In the genomic region with DNA sequence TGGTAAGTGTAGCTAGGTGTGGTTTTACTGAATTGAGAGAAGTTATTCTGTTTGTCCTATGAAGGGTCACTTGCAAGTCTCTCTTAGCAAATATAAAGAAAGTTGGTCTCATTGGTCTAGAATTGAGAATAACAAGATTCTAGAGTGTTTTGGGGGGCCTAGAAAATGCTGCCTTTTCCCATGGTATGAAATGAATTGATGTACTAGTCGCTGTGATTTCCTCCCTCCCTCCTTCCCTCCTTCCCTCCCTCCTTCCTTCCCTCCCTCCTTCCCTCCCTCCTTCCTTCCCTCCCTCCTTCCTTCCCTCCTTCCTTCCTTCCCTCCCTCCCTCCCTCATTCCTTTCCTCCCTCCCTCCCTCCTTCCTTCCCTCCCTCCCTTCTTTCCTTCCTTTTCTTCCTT, we compare ENCODE assay signal across 31 cellular contexts.
"Had no signal": no experiment of that assay in that cellular context is flagged by ENCODE, and none has a peak within 500 bp of the region (broad histone marks: within the 10 kb centered on the region; RNA-seq: fewer than 3 reads in every experiment).

No MANE protein-coding gene starts in this region.

- H3K4me3 ChIP-seq: gastrocnemius medialis, heart left ventricle had no signal

- H3K4me1 Mint-ChIP-seq: activated CD4-positive, alpha-beta memory T cell treated with anti-CD3 and anti-CD28 coated beads, Interleukin-2, amount 10 ng/mL, durations not matched to agents 7 days and 5 days; activated CD4-positive, alpha-beta T cell treated with anti-CD3 and anti-CD28 coated beads, Interleukin-2, amount 10 ng/mL, durations not matched to agents 7 days and 5 days; activated T-helper 17 cell treated with anti-CD3 and anti-CD28 coated beads, Interleukin-2, amount 50 U/mL, for 72 hours; central memory CD8-positive, alpha-beta T cell had no signal

- H3K9me3 Mint-ChIP-seq: activated CD4-positive, alpha-beta memory T cell treated with anti-CD3 and anti-CD28 coated beads, Interleukin-2, amount 10 ng/mL, durations not matched to agents 7 days and 5 days; activated CD4-positive, alpha-beta T cell treated with anti-CD3 and anti-CD28 coated beads, Interleukin-2, amount 10 ng/mL, durations not matched to agents 7 days and 5 days; activated T-cell treated with anti-CD3 and anti-CD28 coated beads, Interleukin-2, amount 50 U/mL, for 4 hours; activated T-helper 17 cell treated with anti-CD3 and anti-CD28 coated beads, Interleukin-2, amount 50 U/mL, for 72 hours; central memory CD8-positive, alpha-beta T cell; dendritic cell treated with granulocyte-macrophage colony-stimulating factor and Interleukin-4, amounts not matched to agents 40 ng/mL and 50 ng/mL, for 4 days had no signal

- FAIRE-seq: astrocyte, bronchial epithelial cell had no signal

- ATAC-seq: activated T-cell treated with anti-CD3 and anti-CD28 coated beads, Interleukin-2, amount 50 U/mL, for 4 hours; activated T-helper 17 cell treated with anti-CD3 and anti-CD28 coated beads, Interleukin-2, amount 50 U/mL, for 72 hours; esophagus mucosa; foreskin keratinocyte; gastrocnemius medialis; heart left ventricle; WTC11 had no signal

- H3K4me1 ChIP-seq: foreskin keratinocyte, gastrocnemius medialis had no signal

- H3K27ac ChIP-seq: brain microvascular endothelial cell, coronary artery, dorsolateral prefrontal cortex, foreskin keratinocyte, gastrocnemius medialis, heart left ventricle had no signal

- H3K36me3 ChIP-seq: brain microvascular endothelial cell, gastrocnemius medialis, heart left ventricle had no signal

- DNase-seq: activated CD4-positive, alpha-beta memory T cell treated with anti-CD3 and anti-CD28 coated beads, Interleukin-2, amount 10 ng/mL, durations not matched to agents 7 days and 5 days; activated CD4-positive, alpha-beta T cell treated with anti-CD3 and anti-CD28 coated beads for 1 hour; activated CD4-positive, alpha-beta T cell treated with anti-CD3 and anti-CD28 coated beads for 4 hours; activated CD4-positive, alpha-beta T cell treated with anti-CD3 and anti-CD28 coated beads, Interleukin-2, amount 10 ng/mL, durations not matched to agents 7 days and 5 days; activated CD4-positive, alpha-beta T cell treated with anti-CD3 and anti-CD28 coated beads, Interleukin-2, amount 50 U/mL, for 4 hours; activated CD8-positive, alpha-beta memory T cell treated with anti-CD3 and anti-CD28 coated beads, Interleukin-2, amount 50 U/mL, for 48 hours; activated effector memory CD4-positive, alpha-beta T cell treated with Interleukin-2 at 50 U/mL for 16 hours; activated gamma-delta T cell treated with Interleukin-2 at 50 U/mL for 16 hours; activated naive CD4-positive, alpha-beta T cell treated with anti-CD3 and anti-CD28 coated beads, Interleukin-2, amount 50 U/mL, for 16 hours; activated naive CD4-positive, alpha-beta T cell treated with Interleukin-2 at 50 U/mL for 16 hours; activated T-cell treated with anti-CD3 and anti-CD28 coated beads, Interleukin-2, amount 50 U/mL, for 4 hours; amniotic stem cell; anterior cingulate cortex; brain microvascular endothelial cell; dorsolateral prefrontal cortex; effector memory CD4-positive, alpha-beta T cell; endodermal cell; foreskin keratinocyte; gastrocnemius medialis; glutamatergic neuron; heart left ventricle; T-helper 2 cell had no signal

- H3K27me3 ChIP-seq: brain microvascular endothelial cell, gastrocnemius medialis had no signal

- H3K27ac Mint-ChIP-seq: activated CD4-positive, alpha-beta memory T cell treated with anti-CD3 and anti-CD28 coated beads, Interleukin-2, amount 10 ng/mL, durations not matched to agents 7 days and 5 days; activated CD4-positive, alpha-beta T cell treated with anti-CD3 and anti-CD28 coated beads, Interleukin-2, amount 10 ng/mL, durations not matched to agents 7 days and 5 days; activated naive CD8-positive, alpha-beta T cell; activated T-helper 17 cell treated with anti-CD3 and anti-CD28 coated beads, Interleukin-2, amount 50 U/mL, for 72 hours; dendritic cell treated with granulocyte-macrophage colony-stimulating factor and Interleukin-4, amounts not matched to agents 40 ng/mL and 50 ng/mL, for 4 days; WTC11 had no signal

- H3K36me3 Mint-ChIP-seq: activated naive CD8-positive, alpha-beta T cell; WTC11 had no signal

- H3K9me3 ChIP-seq: gastrocnemius medialis had no signal

- H3K4me3 Mint-ChIP-seq: activated CD4-positive, alpha-beta memory T cell treated with anti-CD3 and anti-CD28 coated beads, Interleukin-2, amount 10 ng/mL, durations not matched to agents 7 days and 5 days; activated CD4-positive, alpha-beta T cell treated with anti-CD3 and anti-CD28 coated beads, Interleukin-2, amount 10 ng/mL, durations not matched to agents 7 days and 5 days; activated naive CD8-positive, alpha-beta T cell; activated T-cell treated with anti-CD3 and anti-CD28 coated beads, Interleukin-2, amount 50 U/mL, for 4 hours; activated T-helper 17 cell treated with anti-CD3 and anti-CD28 coated beads, Interleukin-2, amount 50 U/mL, for 72 hours; central memory CD8-positive, alpha-beta T cell; dendritic cell treated with granulocyte-macrophage colony-stimulating factor and Interleukin-4, amounts not matched to agents 40 ng/mL and 50 ng/mL, for 4 days; WTC11 had no signal
